9 cellular contexts compared by ENCODE assay signal in genomic region chr3:160343132-160343531, GRCh38. TPM values are rescaled to one million over a fixed set of nuclear protein-coding genes. Genes with fewer than 3 reads are reported as not detected.
DNase-seq lines count a peak whose midpoint lies in the region; ATAC-seq, FAIRE-seq and TF ChIP-seq lines count a peak whose summit lies in the region.
"Had no signal": no experiment of that assay in that cellular context is flagged by ENCODE, and none has a peak within 500 bp of the region (broad histone marks: within the 10 kb centered on the region; RNA-seq: fewer than 3 reads in every experiment).

No MANE protein-coding gene starts in this region.

- no peak for DNase-seq in activated CD8-positive, alpha-beta T cell treated with anti-CD3 and anti-CD28 coated beads for 36 hours
- no peak for DNase-seq in activated CD8-positive, alpha-beta T cell treated with anti-CD3 and anti-CD28 coated beads, Interleukin-2, amount 10 ng/mL, durations not matched to agents 7 days and 5 days
- DNase-seq in NCI-H82 (lab: John Stamatoyannopoulos, UW), result peak; percentile 38
- peak; percentile 23 for DNase-seq in endothelial cell of umbilical vein (ENCODE audit: low read depth, low spot score)
- peak; percentile 62 for DNase-seq in superior temporal gyrus (ENCODE audit: extremely low spot score)
- DNase-seq in gastrocnemius medialis, result no peak
- DNase-seq in T1000 (lab: John Stamatoyannopoulos, UW), result no peak
- DNase-seq in C1 segment of cervical spinal cord (lab: John Stamatoyannopoulos, UW), result no peak
- DNase-seq: activated CD4-positive, alpha-beta T cell treated with anti-CD3 and anti-CD28 coated beads, Interleukin-2, amount 50 U/mL, for 4 hours had no signal

- TF ChIP-seq POLR2A in endothelial cell of umbilical vein (IDR thresholded peaks at IDR 0.05; ENCODE audit: low read depth, low read length) (no peak), gastrocnemius medialis (IDR thresholded peaks at IDR 0.05) (no peak)

- H3K79me2 ChIP-seq in endothelial cell of umbilical vein (ENCODE audit: control insufficient read depth, insufficient read depth, low read length), result no peaks in the 10 kb centered on the region

- H2AFZ ChIP-seq in endothelial cell of umbilical vein (ENCODE audit: low read depth, low read length), result no peak overlapping the region

- in situ Hi-C loops in gastrocnemius medialis (cut with MboI; ENCODE audit: low sequenced_read_pairs in 4 of 4), result loop anchor here in 2 of 4 donors (25.0 kb wide), 1 partner anchor 306 kb away; no protein-coding TSS in a partner anchor

- H3K9ac ChIP-seq in endothelial cell of umbilical vein (replicated peaks; ENCODE audit: extremely low read depth, insufficient read depth, low read length), result no peak overlapping the region

- TF ChIP-seq CTCF in activated CD8-positive, alpha-beta T cell treated with anti-CD3 and anti-CD28 coated beads for 36 hours (IDR thresholded peaks at IDR 0.05), result peak; percentile 43
- TF ChIP-seq CTCF in endothelial cell of umbilical vein (IDR thresholded peaks at IDR 0.05; ENCODE audit: extremely low read depth in 1 of 2, insufficient read depth in 1 of 2, low read depth in 1 of 2, low read length in 2 of 2), result peak in 1 of 2 donors; percentile 9
- peak in 2 of 5 experiments; percentile 25 to 36 for TF ChIP-seq CTCF in gastrocnemius medialis (IDR thresholded peaks at IDR 0.05 in 4 of 5, conservative IDR thresholded peaks at IDR 0.05 in 1 of 5)

- H3K27me3 ChIP-seq in endothelial cell of umbilical vein (ENCODE audit: control insufficient read depth in 2 of 2, insufficient read depth in 2 of 2, low read length in 2 of 2), result no peaks in the 10 kb centered on the region
- H3K27me3 ChIP-seq in gastrocnemius medialis, result no peaks in the 10 kb centered on the region

- H3K4me2 ChIP-seq in endothelial cell of umbilical vein (ENCODE audit: insufficient read depth, low read length), result no peak overlapping the region

- H4K20me1 ChIP-seq in endothelial cell of umbilical vein (replicated peaks; ENCODE audit: control insufficient read depth, extremely low read depth, insufficient read depth, low read length), result no peaks in the 10 kb centered on the region

- H3K27ac ChIP-seq in endothelial cell of umbilical vein (ENCODE audit: insufficient read depth, low read depth, low read length) (no peak overlapping the region), gastrocnemius medialis (no peak overlapping the region)

- no peak overlapping the region for H3K4me3 Mint-ChIP-seq in activated CD8-positive, alpha-beta T cell treated with anti-CD3 and anti-CD28 coated beads for 36 hours
- no peak overlapping the region for H3K4me3 Mint-ChIP-seq in activated CD8-positive, alpha-beta T cell treated with anti-CD3 and anti-CD28 coated beads, Interleukin-2, amount 10 ng/mL, durations not matched to agents 7 days and 5 days

- FAIRE-seq in endothelial cell of umbilical vein (lab: Jason Lieb, UNC), result no peak

- POLR2A ChIA-PET in activated CD8-positive, alpha-beta T cell treated with anti-CD3 and anti-CD28 coated beads for 36 hours (lab: Charles Lee), result interaction anchor here (1.1 kb wide), 1 partner anchor 322 kb away, joined by 3 read pairs; no protein-coding TSS in a partner anchor
- POLR2A ChIA-PET in activated CD8-positive, alpha-beta T cell treated with anti-CD3 and anti-CD28 coated beads, Interleukin-2, amount 10 ng/mL, durations not matched to agents 7 days and 5 days (lab: Charles Lee), result no interaction called here
- POLR2A ChIA-PET in endothelial cell of umbilical vein (lab: Charles Lee), result no interaction called here

- H3K9me3 ChIP-seq in endothelial cell of umbilical vein (replicated peaks; ENCODE audit: control insufficient read depth, insufficient read depth, low read length) (no peaks in the 10 kb centered on the region), gastrocnemius medialis (no peaks in the 10 kb centered on the region)

- CTCF ChIA-PET in activated CD8-positive, alpha-beta T cell treated with anti-CD3 and anti-CD28 coated beads for 36 hours (lab: Charles Lee), result interaction anchor here (1.0 to 1.5 kb wide), 3 partner anchors 180 to 458 kb away, joined by 4 to 5 read pairs (median 4); no protein-coding TSS in a partner anchor
- CTCF ChIA-PET in activated CD8-positive, alpha-beta T cell treated with anti-CD3 and anti-CD28 coated beads, Interleukin-2, amount 10 ng/mL, durations not matched to agents 7 days and 5 days (lab: Charles Lee), result interaction anchor here (0.9 to 1.7 kb wide), 3 partner anchors 9 to 354 kb away, joined by 3 to 6 read pairs (median 3); partner anchors contain the start of gene IL12A
- CTCF ChIA-PET in endothelial cell of umbilical vein (lab: Charles Lee), result interaction anchor here (1.0 to 2.8 kb wide), 4 partner anchors 16 to 311 kb away, joined by 3 to 55 read pairs (median 10); no protein-coding TSS in a partner anchor

- H3K4me1 Mint-ChIP-seq in activated CD8-positive, alpha-beta T cell treated with anti-CD3 and anti-CD28 coated beads for 36 hours (ENCODE audit: low read depth), result no peaks in the 10 kb centered on the region
- H3K4me1 Mint-ChIP-seq in activated CD8-positive, alpha-beta T cell treated with anti-CD3 and anti-CD28 coated beads, Interleukin-2, amount 10 ng/mL, durations not matched to agents 7 days and 5 days (ENCODE audit: low read depth), result no peaks in the 10 kb centered on the region

- H3K36me3 Mint-ChIP-seq in activated CD8-positive, alpha-beta T cell treated with anti-CD3 and anti-CD28 coated beads for 36 hours (ENCODE audit: low read depth), result peaks cover 4% of the 10 kb centered on the region
- H3K36me3 Mint-ChIP-seq in activated CD8-positive, alpha-beta T cell treated with anti-CD3 and anti-CD28 coated beads, Interleukin-2, amount 10 ng/mL, durations not matched to agents 7 days and 5 days (ENCODE audit: low read depth), result peaks cover under 1% of the 10 kb centered on the region

- ATAC-seq in activated CD8-positive, alpha-beta T cell treated with anti-CD3 and anti-CD28 coated beads for 36 hours, result no peak
- no peak for ATAC-seq in activated CD8-positive, alpha-beta T cell treated with anti-CD3 and anti-CD28 coated beads, Interleukin-2, amount 10 ng/mL, durations not matched to agents 7 days and 5 days
- no peak for ATAC-seq in gastrocnemius medialis

- H3K4me1 ChIP-seq in endothelial cell of umbilical vein (ENCODE audit: control insufficient read depth, extremely low read depth, insufficient read depth, low read length), result no peaks in the 10 kb centered on the region
- no peaks in the 10 kb centered on the region for H3K4me1 ChIP-seq in gastrocnemius medialis

- dilution Hi-C loops in endothelial cell of umbilical vein (cut with MboI; ENCODE audit: extremely low pct_ligation_motif_present, low sequenced_read_pairs), result no loop called here

- H3K27ac Mint-ChIP-seq in activated CD8-positive, alpha-beta T cell treated with anti-CD3 and anti-CD28 coated beads for 36 hours, result no peak overlapping the region
- H3K27ac Mint-ChIP-seq in activated CD8-positive, alpha-beta T cell treated with anti-CD3 and anti-CD28 coated beads, Interleukin-2, amount 10 ng/mL, durations not matched to agents 7 days and 5 days, result no peak overlapping the region

- H3K36me3 ChIP-seq in endothelial cell of umbilical vein (ENCODE audit: control insufficient read depth in 2 of 2, extremely low read depth in 1 of 2, insufficient read depth in 2 of 2, low read length in 2 of 2), result no peaks in the 10 kb centered on the region
- H3K36me3 ChIP-seq in gastrocnemius medialis, result no peaks in the 10 kb centered on the region

- no peak overlapping the region for H3K4me3 ChIP-seq in endothelial cell of umbilical vein (replicated peaks in 1 of 3; ENCODE audit: insufficient read depth in 1 of 3, low read depth in 1 of 3, low read length in 3 of 3)
- no peak overlapping the region for H3K4me3 ChIP-seq in gastrocnemius medialis

- no TSS peak for BruUV-seq in endothelial cell of umbilical vein (replicated peaks; lab: Mats Ljungman, UMichigan)

- H3K9me3 Mint-ChIP-seq in activated CD8-positive, alpha-beta T cell treated with anti-CD3 and anti-CD28 coated beads for 36 hours, result no peaks in the 10 kb centered on the region
- H3K9me3 Mint-ChIP-seq in activated CD8-positive, alpha-beta T cell treated with anti-CD3 and anti-CD28 coated beads, Interleukin-2, amount 10 ng/mL, durations not matched to agents 7 days and 5 days (ENCODE audit: insufficient read depth), result no peaks in the 10 kb centered on the region

- intact Hi-C loops in activated CD8-positive, alpha-beta T cell treated with anti-CD3 and anti-CD28 coated beads for 36 hours (cut with micrococcal nuclease), result loop anchor here (5.0 to 10.0 kb wide), 3 partner anchors 181 to 458 kb away; no protein-coding TSS in a partner anchor
- intact Hi-C loops in endothelial cell of umbilical vein (cut with micrococcal nuclease), result loop anchor here (1.0 to 10.0 kb wide), 5 partner anchors 116 to 1078 kb away; partner anchors contain the start of gene C3orf80
- intact Hi-C loops in gastrocnemius medialis (cut with DNase I; ENCODE audit: low total_unique reads), result loop anchor here (2.0 kb wide), 1 partner anchor 310 kb away; no protein-coding TSS in a partner anchor

- no peaks in the 10 kb centered on the region for H3K27me3 Mint-ChIP-seq in activated CD8-positive, alpha-beta T cell treated with anti-CD3 and anti-CD28 coated beads for 36 hours
- no peaks in the 10 kb centered on the region for H3K27me3 Mint-ChIP-seq in activated CD8-positive, alpha-beta T cell treated with anti-CD3 and anti-CD28 coated beads, Interleukin-2, amount 10 ng/mL, durations not matched to agents 7 days and 5 days (ENCODE audit: low read depth)

- H3K9me1 ChIP-seq in endothelial cell of umbilical vein (replicated peaks; ENCODE audit: control insufficient read depth, extremely low read depth, insufficient read depth, low read length), result no peaks in the 10 kb centered on the region

RNA-seq across cellular contexts. Expression of gene IFT80, which starts 55.9 kb away (rescaled TPM):
- total RNA-seq in activated CD8-positive, alpha-beta T cell treated with anti-CD3 and anti-CD28 coated beads for 36 hours, result 10 to 100 TPM in 1 of 2 experiments, 1 to 10 TPM in 1; 9.2 to 10.4 TPM
- 10 to 100 TPM; 27.5 to 29.7 TPM for total RNA-seq in activated CD8-positive, alpha-beta T cell treated with anti-CD3 and anti-CD28 coated beads, Interleukin-2, amount 10 ng/mL, durations not matched to agents 7 days and 5 days
- total RNA-seq in endothelial cell of umbilical vein, result 21.4 and 22.5 TPM in 2 replicates
- 4.9 and 7.3 TPM in 2 replicates for polyA plus RNA-seq in endothelial cell of umbilical vein
- 6.1 and 7.1 TPM in 2 replicates for polyA plus RNA-seq in endothelial cell of umbilical vein (2011; cell fraction: cytosol; rRNA removed)
- 48.2 and 66.3 TPM in 2 replicates for polyA plus RNA-seq in endothelial cell of umbilical vein (2011; cell fraction: nucleus; rRNA removed)
- polyA plus RNA-seq in endothelial cell of umbilical vein (2012), result 13.2 and 20.5 TPM in 2 replicates
- polyA minus RNA-seq in endothelial cell of umbilical vein, result 6.8 and 7.8 TPM in 2 replicates
- 13.8 TPM for polyA minus RNA-seq in endothelial cell of umbilical vein (2011; cell fraction: cytosol; rRNA and poly(A)+ RNA removed)
- 23.8 and 38.4 TPM in 2 replicates for polyA minus RNA-seq in endothelial cell of umbilical vein (2011; cell fraction: nucleus; rRNA and poly(A)+ RNA removed)
- 1 to 10 TPM; 3.9 to 7.9 (median 6.0) TPM for total RNA-seq in gastrocnemius medialis

RNA-seq across cellular contexts. Expression of gene SMC4, which starts 56.3 kb away (rescaled TPM):
- 100 to 1,000 TPM; 149 to 154 TPM for total RNA-seq in activated CD8-positive, alpha-beta T cell treated with anti-CD3 and anti-CD28 coated beads for 36 hours
- 100 to 1,000 TPM; 292 to 300 TPM for total RNA-seq in activated CD8-positive, alpha-beta T cell treated with anti-CD3 and anti-CD28 coated beads, Interleukin-2, amount 10 ng/mL, durations not matched to agents 7 days and 5 days
- total RNA-seq in endothelial cell of umbilical vein, result 126 and 153 TPM in 2 replicates
- 23.7 and 32.1 TPM in 2 replicates for polyA plus RNA-seq in endothelial cell of umbilical vein
- polyA plus RNA-seq in endothelial cell of umbilical vein (2011; cell fraction: cytosol; rRNA removed), result 51.3 and 59.9 TPM in 2 replicates
- 121 and 182 TPM in 2 replicates for polyA plus RNA-seq in endothelial cell of umbilical vein (2011; cell fraction: nucleus; rRNA removed)
- polyA plus RNA-seq in endothelial cell of umbilical vein (2012), result 44.4 and 93.8 TPM in 2 replicates
- 25.0 and 33.9 TPM in 2 replicates for polyA minus RNA-seq in endothelial cell of umbilical vein
- 79.4 TPM for polyA minus RNA-seq in endothelial cell of umbilical vein (2011; cell fraction: cytosol; rRNA and poly(A)+ RNA removed)
- polyA minus RNA-seq in endothelial cell of umbilical vein (2011; cell fraction: nucleus; rRNA and poly(A)+ RNA removed), result 119 and 154 TPM in 2 replicates
- total RNA-seq in gastrocnemius medialis, result 10 to 100 TPM in 3 of 4 donors, 1 to 10 TPM in 1; 7.2 to 24.3 (median 14.7) TPM

Comparison
In these comparisons a context has a peak if more than half of its experiments do, and no peak if none do; other contexts are left out.
1. DNase-seq: peak in NCI-H82 (single experiment), endothelial cell of umbilical vein (single experiment) and superior temporal gyrus (single experiment); none in activated CD8-positive, alpha-beta T cell treated with anti-CD3 and anti-CD28 coated beads for 36 hours (single experiment), activated CD8-positive, alpha-beta T cell treated with anti-CD3 and anti-CD28 coated beads, Interleukin-2, amount 10 ng/mL, durations not matched to agents 7 days and 5 days (single experiment), gastrocnemius medialis (0 of 2), T1000 (single experiment) and C1 segment of cervical spinal cord (0 of 14).